ENCODE assay signal across 8 cellular contexts in the genomic region with DNA sequence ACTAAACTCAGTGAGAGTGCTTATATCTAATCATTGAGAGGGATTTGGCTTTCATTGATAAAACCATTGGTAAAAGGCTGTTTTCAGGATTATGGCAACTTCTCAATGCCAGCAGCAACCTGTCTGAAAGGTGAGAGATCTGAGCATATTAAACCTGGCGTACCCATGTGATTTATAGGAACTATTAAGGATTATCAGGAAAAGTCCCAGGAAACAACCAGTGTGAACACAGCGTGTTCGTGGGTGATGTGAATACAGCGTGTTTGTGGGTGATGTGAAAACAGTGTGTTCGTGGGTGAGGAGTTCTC.
DNase-seq lines count a peak whose midpoint lies in the region; ATAC-seq and TF ChIP-seq lines count a peak whose summit lies in the region.

No MANE protein-coding gene starts in this region.

- no peaks in the 10 kb centered on the region for H3K27me3 Mint-ChIP-seq in progenitor cell of endocrine pancreas

- no peak for DNase-seq in effector memory CD4-positive, alpha-beta T cell
- DNase-seq in progenitor cell of endocrine pancreas (ENCODE audit: low spot score, unreplicated experiment), result no peak
- no peak for DNase-seq in DMS79 (lab: John Stamatoyannopoulos, UW)
- no peak for DNase-seq in GM20000 (ENCODE audit: low spot score)
- DNase-seq in NCI-H2171 treated with DMSO at 0.1 percent for 48 hours (lab: John Stamatoyannopoulos, UW), result no peak
- no peak for DNase-seq in hepatic stellate cell (ENCODE audit: low spot score)

- no peaks in the 10 kb centered on the region for H3K9me3 Mint-ChIP-seq in progenitor cell of endocrine pancreas (ENCODE audit: low read depth)

- no peaks in the 10 kb centered on the region for H3K27me3 ChIP-seq in HUES6 (ENCODE audit: control insufficient read depth, insufficient read depth, low read length)
- H3K27me3 ChIP-seq in effector memory CD4-positive, alpha-beta T cell (replicated peaks; ENCODE audit: control insufficient read depth, insufficient read depth, low read length, poor library complexity, severe bottlenecking), result no peaks in the 10 kb centered on the region

- no peak overlapping the region for H3K27ac ChIP-seq in HUES6 (ENCODE audit: low read depth, low read length)
- peak overlapping the region; percentile 73 for H3K27ac ChIP-seq in effector memory CD4-positive, alpha-beta T cell (ENCODE audit: insufficient read depth, low read length, poor library complexity, severe bottlenecking)

- H3K4me3 Mint-ChIP-seq in progenitor cell of endocrine pancreas (ENCODE audit: low read depth), result peak overlapping the region; percentile 90

- H3K4me1 Mint-ChIP-seq in progenitor cell of endocrine pancreas (ENCODE audit: low read depth), result peaks cover 5% of the 10 kb centered on the region

- no peaks in the 10 kb centered on the region for H3K36me3 Mint-ChIP-seq in progenitor cell of endocrine pancreas (ENCODE audit: insufficient read depth)

- TF ChIP-seq CTCF in progenitor cell of endocrine pancreas (IDR thresholded peaks at IDR 0.05; ENCODE audit: unreplicated experiment) (no peak), GM20000 (IDR thresholded peaks at IDR 0.05; ENCODE audit: extremely low read depth, missing control alignments) (no peak)

- H3K9ac ChIP-seq in HUES6 (ENCODE audit: low read length), result no peak overlapping the region

- peak overlapping the region; percentile 71 for H3K4me3 ChIP-seq in HUES6 (ENCODE audit: low read depth, low read length)
- H3K4me3 ChIP-seq in effector memory CD4-positive, alpha-beta T cell (ENCODE audit: insufficient read depth, low read depth, low read length, poor library complexity, severe bottlenecking), result peak overlapping the region; percentile 70

- peak; percentile 13 for ATAC-seq in GM18870 (IDR thresholded peaks at IDR 0.05; ENCODE audit: unreplicated experiment)

- H3K36me3 ChIP-seq in HUES6 (ENCODE audit: control insufficient read depth, insufficient read depth, low read length), result no peaks in the 10 kb centered on the region
- H3K36me3 ChIP-seq in effector memory CD4-positive, alpha-beta T cell (ENCODE audit: control insufficient read depth, insufficient read depth, low read length), result no peaks in the 10 kb centered on the region

- H3K27ac Mint-ChIP-seq in progenitor cell of endocrine pancreas, result peak overlapping the region; percentile 95

- H3K4me1 ChIP-seq in HUES6 (ENCODE audit: control insufficient read depth, insufficient read depth, low read length), result 0 out of 2 replicates have a peak, but pooled peaks cover 9% of the 10 kb centered on the region
- peaks cover 9% of the 10 kb centered on the region for H3K4me1 ChIP-seq in effector memory CD4-positive, alpha-beta T cell (ENCODE audit: control insufficient read depth, insufficient read depth, low read length, poor library complexity, severe bottlenecking)

- H3K9me3 ChIP-seq in HUES6 (ENCODE audit: control insufficient read depth, insufficient read depth, low read depth, low read length), result no peaks in the 10 kb centered on the region
- H3K9me3 ChIP-seq in effector memory CD4-positive, alpha-beta T cell (ENCODE audit: control insufficient read depth, low read length), result no peaks in the 10 kb centered on the region
